ENCODE assay signal across 1 cellular context in the genomic region with DNA sequence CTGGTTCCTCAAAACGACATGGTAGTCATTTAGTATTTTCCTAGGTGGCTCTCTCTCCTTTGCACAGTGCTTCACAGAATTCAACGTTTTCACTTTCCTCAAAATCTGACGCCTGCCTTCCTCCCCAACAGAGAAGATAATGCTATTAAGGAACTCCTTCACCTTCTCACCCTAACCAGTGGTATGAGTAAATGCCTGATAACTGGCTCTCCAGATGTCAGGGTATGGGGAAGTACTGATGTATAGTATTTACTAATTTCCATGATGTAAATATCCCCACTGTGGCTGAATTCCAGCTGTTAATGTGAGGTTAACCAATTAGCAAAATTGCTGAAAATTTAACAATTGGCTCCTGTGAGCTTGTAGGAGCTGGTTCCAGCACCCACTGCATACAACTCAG.
TF ChIP-seq lines count a peak whose summit lies in the region.

No MANE protein-coding gene starts in this region.

TF ChIP-seq in GM23338, 12 proteins besides CTCF, POLR2A, EP300 and RAD21 (continued from another document):
- TF ChIP-seq, protein P1, sequence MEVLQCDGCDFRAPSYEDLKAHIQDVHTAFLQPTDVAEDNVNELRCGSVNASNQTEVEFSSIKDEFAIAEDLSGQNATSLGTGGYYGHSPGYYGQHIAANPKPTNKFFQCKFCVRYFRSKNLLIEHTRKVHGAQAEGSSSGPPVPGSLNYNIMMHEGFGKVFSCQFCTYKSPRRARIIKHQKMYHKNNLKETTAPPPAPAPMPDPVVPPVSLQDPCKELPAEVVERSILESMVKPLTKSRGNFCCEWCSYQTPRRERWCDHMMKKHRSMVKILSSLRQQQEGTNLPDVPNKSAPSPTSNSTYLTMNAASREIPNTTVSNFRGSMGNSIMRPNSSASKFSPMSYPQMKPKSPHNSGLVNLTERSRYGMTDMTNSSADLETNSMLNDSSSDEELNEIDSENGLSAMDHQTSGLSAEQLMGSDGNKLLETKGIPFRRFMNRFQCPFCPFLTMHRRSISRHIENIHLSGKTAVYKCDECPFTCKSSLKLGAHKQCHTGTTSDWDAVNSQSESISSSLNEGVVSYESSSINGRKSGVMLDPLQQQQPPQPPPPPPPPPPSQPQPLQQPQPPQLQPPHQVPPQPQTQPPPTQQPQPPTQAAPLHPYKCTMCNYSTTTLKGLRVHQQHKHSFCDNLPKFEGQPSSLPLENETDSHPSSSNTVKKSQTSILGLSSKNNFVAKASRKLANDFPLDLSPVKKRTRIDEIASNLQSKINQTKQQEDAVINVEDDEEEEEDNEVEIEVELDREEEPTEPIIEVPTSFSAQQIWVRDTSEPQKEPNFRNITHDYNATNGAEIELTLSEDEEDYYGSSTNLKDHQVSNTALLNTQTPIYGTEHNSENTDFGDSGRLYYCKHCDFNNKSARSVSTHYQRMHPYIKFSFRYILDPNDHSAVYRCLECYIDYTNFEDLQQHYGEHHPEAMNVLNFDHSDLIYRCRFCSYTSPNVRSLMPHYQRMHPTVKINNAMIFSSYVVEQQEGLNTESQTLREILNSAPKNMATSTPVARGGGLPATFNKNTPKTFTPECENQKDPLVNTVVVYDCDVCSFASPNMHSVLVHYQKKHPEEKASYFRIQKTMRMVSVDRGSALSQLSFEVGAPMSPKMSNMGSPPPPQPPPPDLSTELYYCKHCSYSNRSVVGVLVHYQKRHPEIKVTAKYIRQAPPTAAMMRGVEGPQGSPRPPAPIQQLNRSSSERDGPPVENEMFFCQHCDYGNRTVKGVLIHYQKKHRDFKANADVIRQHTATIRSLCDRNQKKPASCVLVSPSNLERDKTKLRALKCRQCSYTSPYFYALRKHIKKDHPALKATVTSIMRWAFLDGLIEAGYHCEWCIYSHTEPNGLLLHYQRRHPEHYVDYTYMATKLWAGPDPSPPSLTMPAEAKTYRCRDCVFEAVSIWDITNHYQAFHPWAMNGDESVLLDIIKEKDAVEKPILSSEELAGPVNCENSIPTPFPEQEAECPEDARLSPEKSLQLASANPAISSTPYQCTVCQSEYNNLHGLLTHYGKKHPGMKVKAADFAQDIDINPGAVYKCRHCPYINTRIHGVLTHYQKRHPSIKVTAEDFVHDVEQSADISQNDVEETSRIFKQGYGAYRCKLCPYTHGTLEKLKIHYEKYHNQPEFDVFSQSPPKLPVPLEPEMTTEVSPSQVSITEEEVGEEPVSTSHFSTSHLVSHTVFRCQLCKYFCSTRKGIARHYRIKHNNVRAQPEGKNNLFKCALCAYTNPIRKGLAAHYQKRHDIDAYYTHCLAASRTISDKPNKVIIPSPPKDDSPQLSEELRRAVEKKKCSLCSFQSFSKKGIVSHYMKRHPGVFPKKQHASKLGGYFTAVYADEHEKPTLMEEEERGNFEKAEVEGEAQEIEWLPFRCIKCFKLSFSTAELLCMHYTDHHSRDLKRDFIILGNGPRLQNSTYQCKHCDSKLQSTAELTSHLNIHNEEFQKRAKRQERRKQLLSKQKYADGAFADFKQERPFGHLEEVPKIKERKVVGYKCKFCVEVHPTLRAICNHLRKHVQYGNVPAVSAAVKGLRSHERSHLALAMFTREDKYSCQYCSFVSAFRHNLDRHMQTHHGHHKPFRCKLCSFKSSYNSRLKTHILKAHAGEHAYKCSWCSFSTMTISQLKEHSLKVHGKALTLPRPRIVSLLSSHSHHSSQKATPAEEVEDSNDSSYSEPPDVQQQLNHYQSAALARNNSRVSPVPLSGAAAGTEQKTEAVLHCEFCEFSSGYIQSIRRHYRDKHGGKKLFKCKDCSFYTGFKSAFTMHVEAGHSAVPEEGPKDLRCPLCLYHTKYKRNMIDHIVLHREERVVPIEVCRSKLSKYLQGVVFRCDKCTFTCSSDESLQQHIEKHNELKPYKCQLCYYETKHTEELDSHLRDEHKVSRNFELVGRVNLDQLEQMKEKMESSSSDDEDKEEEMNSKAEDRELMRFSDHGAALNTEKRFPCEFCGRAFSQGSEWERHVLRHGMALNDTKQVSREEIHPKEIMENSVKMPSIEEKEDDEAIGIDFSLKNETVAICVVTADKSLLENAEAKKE (CRISPR knock-in tag; IDR thresholded peaks at IDR 0.05), result no peak
- TF ChIP-seq STAT1 (IDR thresholded peaks at IDR 0.05; ENCODE audit: unreplicated experiment) (no peak), POLR2AphosphoS5 (IDR thresholded peaks at IDR 0.05; ENCODE audit: low read depth) (no peak), EZH2phosphoT487 (IDR thresholded peaks at IDR 0.05; ENCODE audit: unreplicated experiment) (no peak), CREB1 (CRISPR knock-in tag; IDR thresholded peaks at IDR 0.05; ENCODE audit: low read depth) (no peak), EZH2 (IDR thresholded peaks at IDR 0.05; ENCODE audit: low read depth, unreplicated experiment) (no peak)
- TF ChIP-seq, protein P2, sequence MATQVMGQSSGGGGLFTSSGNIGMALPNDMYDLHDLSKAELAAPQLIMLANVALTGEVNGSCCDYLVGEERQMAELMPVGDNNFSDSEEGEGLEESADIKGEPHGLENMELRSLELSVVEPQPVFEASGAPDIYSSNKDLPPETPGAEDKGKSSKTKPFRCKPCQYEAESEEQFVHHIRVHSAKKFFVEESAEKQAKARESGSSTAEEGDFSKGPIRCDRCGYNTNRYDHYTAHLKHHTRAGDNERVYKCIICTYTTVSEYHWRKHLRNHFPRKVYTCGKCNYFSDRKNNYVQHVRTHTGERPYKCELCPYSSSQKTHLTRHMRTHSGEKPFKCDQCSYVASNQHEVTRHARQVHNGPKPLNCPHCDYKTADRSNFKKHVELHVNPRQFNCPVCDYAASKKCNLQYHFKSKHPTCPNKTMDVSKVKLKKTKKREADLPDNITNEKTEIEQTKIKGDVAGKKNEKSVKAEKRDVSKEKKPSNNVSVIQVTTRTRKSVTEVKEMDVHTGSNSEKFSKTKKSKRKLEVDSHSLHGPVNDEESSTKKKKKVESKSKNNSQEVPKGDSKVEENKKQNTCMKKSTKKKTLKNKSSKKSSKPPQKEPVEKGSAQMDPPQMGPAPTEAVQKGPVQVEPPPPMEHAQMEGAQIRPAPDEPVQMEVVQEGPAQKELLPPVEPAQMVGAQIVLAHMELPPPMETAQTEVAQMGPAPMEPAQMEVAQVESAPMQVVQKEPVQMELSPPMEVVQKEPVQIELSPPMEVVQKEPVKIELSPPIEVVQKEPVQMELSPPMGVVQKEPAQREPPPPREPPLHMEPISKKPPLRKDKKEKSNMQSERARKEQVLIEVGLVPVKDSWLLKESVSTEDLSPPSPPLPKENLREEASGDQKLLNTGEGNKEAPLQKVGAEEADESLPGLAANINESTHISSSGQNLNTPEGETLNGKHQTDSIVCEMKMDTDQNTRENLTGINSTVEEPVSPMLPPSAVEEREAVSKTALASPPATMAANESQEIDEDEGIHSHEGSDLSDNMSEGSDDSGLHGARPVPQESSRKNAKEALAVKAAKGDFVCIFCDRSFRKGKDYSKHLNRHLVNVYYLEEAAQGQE (IDR thresholded peaks at IDR 0.05; ENCODE audit: unreplicated experiment), result no peak
TF ChIP-seq in GM23338: peak in this region for 0.
